ENCODE assay signal across 25 cellular contexts in the genomic region with DNA sequence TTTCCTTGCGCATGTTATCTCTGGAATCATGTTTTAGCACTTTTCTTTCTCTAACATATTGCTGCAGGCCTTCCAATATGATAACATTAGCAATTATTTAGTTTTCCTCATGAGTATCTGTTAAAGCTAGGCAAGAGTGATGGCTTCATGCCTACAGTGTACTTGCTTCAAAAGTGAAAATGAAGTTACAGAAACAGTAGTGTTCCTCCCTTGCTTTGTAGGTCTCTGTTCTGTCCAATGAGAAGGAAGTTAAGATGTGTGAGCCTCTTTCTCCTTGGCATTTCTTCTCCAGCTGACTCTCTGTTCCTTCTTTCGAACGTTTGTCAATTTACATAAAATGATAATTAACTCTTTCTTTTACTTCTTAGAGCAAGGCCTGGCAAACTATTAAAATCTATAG. TPM values are rescaled to one million over a fixed set of nuclear protein-coding genes. Genes with fewer than 3 reads are reported as not detected.
DNase-seq lines count a peak whose midpoint lies in the region; ATAC-seq, FAIRE-seq and TF ChIP-seq lines count a peak whose summit lies in the region.
"Had no signal": no experiment of that assay in that cellular context is flagged by ENCODE, and none has a peak within 500 bp of the region (broad histone marks: within the 10 kb centered on the region; RNA-seq: fewer than 3 reads in every experiment).

No MANE protein-coding gene starts in this region.

- H3K9me2 ChIP-seq in DOHH2 (replicated peaks; ENCODE audit: control insufficient read depth, low read length) = no peaks in the 10 kb centered on the region

- no peak for TF ChIP-seq RAD21 in GM12878 (IDR thresholded peaks at IDR 0.05; ENCODE audit: insufficient read depth, low read depth, low read length)

- intact Hi-C loops in GM12878 (cut with micrococcal nuclease; ENCODE audit: unreplicated experiment) = no loop called here
- intact Hi-C loops in psoas muscle (cut with DNase I) = no loop called here

- DNase-seq in MV-4-11 (lab: John Stamatoyannopoulos, UW) (peak; percentile 71), GM12878 (ENCODE audit: low read depth, low spot score) (no peak), GOT3 (lab: John Stamatoyannopoulos, UW) (no peak), COLO668 (lab: John Stamatoyannopoulos, UW; ENCODE audit: unreplicated experiment) (no peak), psoas muscle (no peak)
- no peak for DNase-seq in T-helper 2 cell treated with Interferon-gamma antibody and Interleukin-4, amounts not matched to agents 5 μg/mL and 100 μg/mL, for 36 hours (ENCODE audit: low spot score)
- DNase-seq: Calu3; CD4-positive, alpha-beta memory T cell; EL; KG1; NCI-H1092 treated with DMSO at 0.1 percent for 48 hours; NCI-H146; NCI-H2081 treated with DMSO at 0.1 percent for 48 hours; NCI-H446 treated with DMSO at 0.1 percent for 48 hours; SJCRH30 had no signal

- TF ChIP-seq CTCF in DOHH2 (IDR thresholded peaks at IDR 0.05; ENCODE audit: low read depth, low read length, poor library complexity, severe bottlenecking) (no peak), GM12878 (IDR thresholded peaks at IDR 0.05 in 2 of 3, conservative IDR thresholded peaks at IDR 0.05 in 1 of 3; ENCODE audit: control insufficient read depth in 2 of 3, extremely low read depth in 1 of 3, insufficient read depth in 1 of 3, low read depth in 3 of 3, low read length in 3 of 3) (no peak), psoas muscle (IDR thresholded peaks at IDR 0.05) (no peak)

- no peak for TF ChIP-seq EP300 in GM12878 (IDR thresholded peaks at IDR 0.05; ENCODE audit: borderline replicate concordance in 1 of 2, control insufficient read depth in 1 of 2, low read depth in 2 of 2, low read length in 2 of 2)

- H3K4me1 ChIP-seq in DOHH2 (ENCODE audit: control insufficient read depth, low read length) (peaks cover 40% of the 10 kb centered on the region), GM12878 (ENCODE audit: control insufficient read depth, insufficient read depth, low read length) (no peaks in the 10 kb centered on the region), psoas muscle (no peaks in the 10 kb centered on the region)
- H3K4me1 ChIP-seq: A549, BLaER1, SJCRH30 had no signal

- CTCF ChIA-PET in GM12878 (lab: Yijun Ruan, JAX) = interaction anchor here (0.7 to 5.2 kb wide), 13 partner anchors 8 to 338 kb away, joined by 3 to 67 read pairs (median 4); partner anchors contain the start of genes LRRIQ1 and TSPAN19

- no peak overlapping the region for H3K4me3 ChIP-seq in DOHH2 (ENCODE audit: low read length)
- no peak overlapping the region for H3K4me3 ChIP-seq in GM12878
- no peak overlapping the region for H3K4me3 ChIP-seq in psoas muscle
- H3K4me3 ChIP-seq: A549, BLaER1, SJCRH30 had no signal

- no peaks in the 10 kb centered on the region for H3K9me3 Mint-ChIP-seq in T-helper 2 cell treated with Interferon-gamma antibody and Interleukin-4, amounts not matched to agents 5 μg/mL and 100 μg/mL, for 36 hours
- H3K9me3 Mint-ChIP-seq: T-helper 1 cell treated with Interleukin-12 subunit alpha and Interleukin-12 subunit beta and Interleukin-4 antibody, amounts not matched to agents 30 μg/mL and 1 μg/mL, for 36 hours had no signal

- H3K9ac ChIP-seq in GM12878 (ENCODE audit: control insufficient read depth, insufficient read depth, low read length) = no peak overlapping the region
- H3K9ac ChIP-seq: BLaER1 had no signal

- WGBS in GM12878 (ENCODE audit: insufficient coverage, insufficient replicate concordance, low lambda C conversion rate, missing lambda C conversion rate) = 36% methylated on average over 3 of the region's 3 CpGs
- 52 to 58% (median 52%) methylated on average over 3 of the region's 3 CpGs for WGBS in psoas muscle, 3 donors

- no peaks in the 10 kb centered on the region for H3K4me1 Mint-ChIP-seq in T-helper 2 cell treated with Interferon-gamma antibody and Interleukin-4, amounts not matched to agents 5 μg/mL and 100 μg/mL, for 36 hours (ENCODE audit: low read depth)
- H3K4me1 Mint-ChIP-seq: CD4-positive, alpha-beta memory T cell had no signal

- 0 out of 2 replicates have a peak overlapping the region, but pooled peaks have one; percentile 2 for H3K4me2 ChIP-seq in DOHH2 (ENCODE audit: low read length)
- no peak overlapping the region for H3K4me2 ChIP-seq in GM12878 (ENCODE audit: control insufficient read depth, insufficient read depth)
- H3K4me2 ChIP-seq: A549, BLaER1 had no signal

- peaks cover 8% of the 10 kb centered on the region; the same call in 1 of the 2 replicates for H3F3A ChIP-seq in DOHH2 (ENCODE audit: control insufficient read depth, insufficient read depth)

- FAIRE-seq in GM12878 (lab: Jason Lieb, UNC) = peak; percentile 49
- FAIRE-seq: A549, GM12891 had no signal

- ATAC-seq in GM21526 (IDR thresholded peaks at IDR 0.05; ENCODE audit: low FRiP score, unreplicated experiment) = peak; percentile 50
- peak; percentile 30; the same call in 1 of the 3 replicates for ATAC-seq in GM12878
- ATAC-seq in psoas muscle = no peak
- ATAC-seq: Panc1 had no signal

- H3K9me3 ChIP-seq in DOHH2 (ENCODE audit: control insufficient read depth, insufficient read depth, low read length) = peaks cover 11% of the 10 kb centered on the region
- H3K9me3 ChIP-seq in GM12878 (replicated peaks; ENCODE audit: control insufficient read depth, insufficient read depth, low read length) = no peaks in the 10 kb centered on the region
- no peaks in the 10 kb centered on the region for H3K9me3 ChIP-seq in psoas muscle
- H3K9me3 ChIP-seq: A549, BLaER1, SJCRH30 had no signal

- POLR2A ChIA-PET in GM12878 (lab: Charles Lee) = no interaction called here

- RAD21 ChIA-PET in GM12878 (lab: Charles Lee; ENCODE audit: unreplicated experiment) = interaction anchor here (0.6 to 1.4 kb wide), 2 partner anchors 17 to 184 kb away, joined by 3 to 7 read pairs; no protein-coding TSS in a partner anchor

- in situ Hi-C loops in GM12878 (cut with MboI) = no loop called here

- TF ChIP-seq POLR2A in GM12878 (IDR thresholded peaks at IDR 0.05; ENCODE audit: low read depth, low read length) = no peak

- no peak overlapping the region for H3K4me3 Mint-ChIP-seq in T-helper 2 cell treated with Interferon-gamma antibody and Interleukin-4, amounts not matched to agents 5 μg/mL and 100 μg/mL, for 36 hours
- H3K4me3 Mint-ChIP-seq: CD4-positive, alpha-beta memory T cell; T-helper 1 cell treated with Interleukin-12 subunit alpha and Interleukin-12 subunit beta and Interleukin-4 antibody, amounts not matched to agents 30 μg/mL and 1 μg/mL, for 36 hours had no signal

- H3K36me3 ChIP-seq in DOHH2 (ENCODE audit: control insufficient read depth, low read length) (peaks cover 12% of the 10 kb centered on the region), GM12878 (ENCODE audit: control insufficient read depth in 2 of 2, insufficient read depth in 2 of 2, low read length in 1 of 2) (no peaks in the 10 kb centered on the region), psoas muscle (ENCODE audit: insufficient read depth in 1 of 2, low read depth in 1 of 2) (no peaks in the 10 kb centered on the region)
- H3K36me3 ChIP-seq: BLaER1, SJCRH30 had no signal

- H3K27me3 ChIP-seq in DOHH2 (ENCODE audit: control insufficient read depth, low read length) (no peaks in the 10 kb centered on the region), GM12878 (replicated peaks in 1 of 2; ENCODE audit: control insufficient read depth in 2 of 2, insufficient read depth in 2 of 2, low read length in 1 of 2) (no peaks in the 10 kb centered on the region), psoas muscle (ENCODE audit: insufficient read depth in 3 of 3, low read length in 2 of 3) (no peaks in the 10 kb centered on the region)
- H3K27me3 ChIP-seq: BLaER1, SJCRH30 had no signal

- H2AFZ ChIP-seq in GM12878 (ENCODE audit: control insufficient read depth, low read depth, low read length) = no peak overlapping the region

- H3K27ac ChIP-seq in DOHH2 (ENCODE audit: low read depth, low read length) (peak overlapping the region; percentile 45; the same call in 1 of the 2 replicates), GM12878 (ENCODE audit: control insufficient read depth, insufficient read depth) (no peak overlapping the region), psoas muscle (no peak overlapping the region)
- H3K27ac ChIP-seq: A549, BLaER1, SJCRH30 had no signal

- no TSS peak for BruUV-seq in GM12878 (replicated peaks; lab: Mats Ljungman, UMichigan)

- SMC1A ChIA-PET in GM12878 (lab: Charles Lee; ENCODE audit: uncharacterized antibody, unreplicated experiment) = interaction anchor here (0.8 to 5.7 kb wide), 5 partner anchors 22 to 195 kb away, joined by 3 to 26 read pairs (median 3); partner anchors contain the start of genes LRRIQ1 and TSPAN19

- H3K27ac Mint-ChIP-seq in T-helper 2 cell treated with Interferon-gamma antibody and Interleukin-4, amounts not matched to agents 5 μg/mL and 100 μg/mL, for 36 hours = no peak overlapping the region
- H3K27ac Mint-ChIP-seq: CD4-positive, alpha-beta memory T cell; T-helper 1 cell treated with Interleukin-12 subunit alpha and Interleukin-12 subunit beta and Interleukin-4 antibody, amounts not matched to agents 30 μg/mL and 1 μg/mL, for 36 hours had no signal

- no peaks in the 10 kb centered on the region for H3K36me3 Mint-ChIP-seq in T-helper 2 cell treated with Interferon-gamma antibody and Interleukin-4, amounts not matched to agents 5 μg/mL and 100 μg/mL, for 36 hours (ENCODE audit: low read depth)
- H3K36me3 Mint-ChIP-seq: CD4-positive, alpha-beta memory T cell had no signal

- H3K79me2 ChIP-seq in DOHH2 (ENCODE audit: control insufficient read depth, low read length) (no peaks in the 10 kb centered on the region), GM12878 (ENCODE audit: control insufficient read depth, insufficient read depth, low read length) (no peaks in the 10 kb centered on the region)

- H4K20me1 ChIP-seq in DOHH2 (ENCODE audit: control insufficient read depth, insufficient read depth, low read depth, low read length) (no peaks in the 10 kb centered on the region), GM12878 (ENCODE audit: control insufficient read depth, insufficient read depth) (no peaks in the 10 kb centered on the region)
- H4K20me1 ChIP-seq: BLaER1 had no signal

- H3K27me3 Mint-ChIP-seq in T-helper 2 cell treated with Interferon-gamma antibody and Interleukin-4, amounts not matched to agents 5 μg/mL and 100 μg/mL, for 36 hours (ENCODE audit: low read depth) = no peaks in the 10 kb centered on the region

RNA-seq across cellular contexts. Expression of gene LRRIQ1, which starts 22.2 kb away (rescaled TPM):
- 0.91 and 1.1 TPM in 2 replicates for total RNA-seq in GM12878 (2013; cell fraction: nucleolus; rRNA removed)
- total RNA-seq in GM12878 (2014; rRNA removed) (0.05 and 0.23 TPM in 2 replicates), GM12878 (2014; rRNA removed; fragmentation: Illumina TruSeq; extraction: Trizol) (not detected in 2 replicates), GM12878 (2021) (not detected in 2 replicates), psoas muscle (under 1 TPM in 1 of 4 donors, not detected in 3; 0.08 TPM)
- not detected for polyA plus RNA-seq in GM12878 (2011; ENCODE audit: low read depth)
- polyA plus RNA-seq in GM12878 (2011; rRNA removed) (0.14 and 0.46 TPM in 2 replicates), GM12878 (2014; fragmentation: Illumina TruSeq; extraction: Trizol) (0.34 TPM in 1 of 2 replicates, not detected in the other), GM12878 (2014; fragmentation: Nextera tagmentation; extraction: Ambion mirVana) (not detected), GM12878 (2014; rRNA removed) (0.45 TPM in 1 of 2 replicates, not detected in the other), GM12878 (2016; fragmentation: Nextera tagmentation; extraction: Ambion mirVana) (under 1 TPM; 0.40 to 0.44 TPM), psoas muscle (under 1 TPM in 1 of 3 donors, not detected in 2; 0.31 TPM)
- 0.04 and 0.10 TPM in 2 replicates for polyA plus RNA-seq in GM12878 (2011; cell fraction: cytosol; rRNA removed)
- polyA plus RNA-seq in GM12878 (2011; cell fraction: nucleus; rRNA removed) = 0.09 and 0.13 TPM in 2 replicates
- 0.18 TPM in 1 of 2 replicates, not detected in the other for polyA plus RNA-seq in GM12878 (2012)
- not detected in 2 replicates for polyA minus RNA-seq in GM12878 (2011; rRNA and poly(A)+ RNA removed)
- not detected in 2 replicates for polyA minus RNA-seq in GM12878 (2011; cell fraction: cytosol; rRNA and poly(A)+ RNA removed)
- polyA minus RNA-seq in GM12878 (2011; cell fraction: nucleus; rRNA and poly(A)+ RNA removed) = 0.19 and 0.48 TPM in 2 replicates
- total RNA-seq: CD4-positive, alpha-beta memory T cell; M059J had no signal
- polyA plus RNA-seq: CD4-positive, alpha-beta memory T cell had no signal

RNA-seq across cellular contexts. Expression of gene TSPAN19, which starts 22.3 kb away (rescaled TPM):
- total RNA-seq in GM12878 (2013; cell fraction: nucleolus; rRNA removed) = 0.13 TPM in 1 of 2 replicates, not detected in the other
- total RNA-seq in GM12878 (2014; rRNA removed) (not detected in 2 replicates), GM12878 (2014; rRNA removed; fragmentation: Illumina TruSeq; extraction: Trizol) (not detected in 2 replicates), GM12878 (2021) (not detected in 2 replicates), psoas muscle (not detected)
- not detected for polyA plus RNA-seq in GM12878 (2011; ENCODE audit: low read depth)
- polyA plus RNA-seq in GM12878 (2011; rRNA removed) (0.06 TPM in 1 of 2 replicates, not detected in the other), GM12878 (2014; fragmentation: Illumina TruSeq; extraction: Trizol) (not detected in 2 replicates), GM12878 (2014; fragmentation: Nextera tagmentation; extraction: Ambion mirVana) (not detected), GM12878 (2014; rRNA removed) (not detected in 2 replicates), GM12878 (2016; fragmentation: Nextera tagmentation; extraction: Ambion mirVana) (not detected), psoas muscle (under 1 TPM in 2 of 3 donors, not detected in 1; 0.04 to 0.06 TPM)
- polyA plus RNA-seq in GM12878 (2011; cell fraction: cytosol; rRNA removed) = not detected in 2 replicates
- 0.04 TPM in 2 replicates for polyA plus RNA-seq in GM12878 (2011; cell fraction: nucleus; rRNA removed)
- not detected in 2 replicates for polyA plus RNA-seq in GM12878 (2012)
- polyA minus RNA-seq in GM12878 (2011; rRNA and poly(A)+ RNA removed) = not detected in 2 replicates
- not detected in 2 replicates for polyA minus RNA-seq in GM12878 (2011; cell fraction: cytosol; rRNA and poly(A)+ RNA removed)
- not detected in 2 replicates for polyA minus RNA-seq in GM12878 (2011; cell fraction: nucleus; rRNA and poly(A)+ RNA removed)
- total RNA-seq: Calu3; CD4-positive, alpha-beta memory T cell; H4; HT-29; M059J had no signal
- polyA plus RNA-seq: CD4-positive, alpha-beta memory T cell had no signal

Comparison
In these comparisons a context has a peak if more than half of its experiments do, and no peak if none do; other contexts are left out.
1. ATAC-seq: peak in GM21526 (single experiment) and GM12878 (single experiment); none in psoas muscle (0 of 4).